ENCODE assay signal across 11 cellular contexts in genomic region chr1:18907914-18908845, GRCh38. TPM values are rescaled to one million over a fixed set of nuclear protein-coding genes. Genes with fewer than 3 reads are reported as not detected.
A peak's percentile ranks its signal among the peaks of the same experiment; 100 is the strongest.
DNase-seq lines count a peak whose midpoint lies in the region; ATAC-seq, FAIRE-seq and TF ChIP-seq lines count a peak whose summit lies in the region.
"Had no signal": no experiment of that assay in that cellular context is flagged by ENCODE, and none has a peak within 500 bp of the region (broad histone marks: within the 10 kb centered on the region; RNA-seq: fewer than 3 reads in every experiment).

No MANE protein-coding gene starts in this region.

- H3K4me1 ChIP-seq in right lobe of liver, result peaks cover 0 to 9% (median 4%) of the 10 kb centered on the region in 4 donors
- peaks cover 10% of the 10 kb centered on the region for H3K4me1 ChIP-seq in HepG2 (ENCODE audit: insufficient read depth, low read length)
- peaks cover 0 to 5% of the 10 kb centered on the region in 2 donors for H3K4me1 ChIP-seq in naive thymus-derived CD4-positive, alpha-beta T cell (ENCODE audit: control insufficient read depth in 2 of 2, insufficient read depth in 2 of 2, low read length in 2 of 2)

- WGBS in right lobe of liver (ENCODE audit: insufficient coverage, low coverage, low lambda C conversion rate, missing lambda C conversion rate), result 51% methylated on average over 15 of the region's 22 CpGs
- WGBS in HepG2 (ENCODE audit: low lambda C conversion rate), result 97% methylated on average over 22 of the region's 22 CpGs

- no peak for TF ChIP-seq RAD21 in HepG2 (CRISPR knock-in tag; IDR thresholded peaks at IDR 0.05)

- in situ Hi-C loops in HepG2 (cut with HindIII; ENCODE audit: extremely low pct_ligation_motif_present, low pct_unique_long_range_greater_than_20kb), result loop anchor here (5.0 kb wide), 1 partner anchor 39 kb away; no protein-coding TSS in a partner anchor

- ATAC-seq in right lobe of liver (peak in 3 of 4 donors; percentile 6 to 22 (median 7)), HepG2 (no peak), HG02588 (IDR thresholded peaks at IDR 0.05; ENCODE audit: unreplicated experiment) (no peak)
- ATAC-seq in naive thymus-derived CD4-positive, alpha-beta T cell, result peak; percentile 52
- ATAC-seq in stimulated activated naive CD8-positive, alpha-beta T cell treated with anti-CD3 and anti-CD28 coated beads, Interleukin-15, Interleukin-2, amounts not matched to agents 100 U/mL and 50 U/mL, for 24 hours, result no peak

- CTCF ChIA-PET in HepG2 (lab: Yijun Ruan, JAX; ENCODE audit: low intra/inter-chr PET ratio, low total read pairs), result interaction anchor here (2.2 kb wide), 1 partner anchor 24 kb away, joined by 14 read pairs; no protein-coding TSS in a partner anchor
- CTCF ChIA-PET in naive thymus-derived CD4-positive, alpha-beta T cell (lab: Charles Lee), result interaction anchor here (0.7 to 9.1 kb wide), 27 partner anchors 9 to 1732 kb away, joined by 3 to 105 read pairs (median 4); partner anchors contain the start of gene IFFO2

- no peaks in the 10 kb centered on the region for H3K79me2 ChIP-seq in HepG2 (ENCODE audit: insufficient read depth, low read length)

- H3K27me3 ChIP-seq in right lobe of liver (no peaks in the 10 kb centered on the region), HepG2 (ENCODE audit: control insufficient read depth in 1 of 2, insufficient read depth in 2 of 2, low read length in 2 of 2) (no peaks in the 10 kb centered on the region)
- no peaks in the 10 kb centered on the region for H3K27me3 ChIP-seq in naive thymus-derived CD4-positive, alpha-beta T cell (ENCODE audit: control insufficient read depth in 2 of 2, insufficient read depth in 2 of 2, low read length in 2 of 2)

- no peak overlapping the region for H2AFZ ChIP-seq in HepG2 (ENCODE audit: low read length)

- peak overlapping the region; percentile 34 to 89 (median 82) for H3K27ac Mint-ChIP-seq in brain
- H3K27ac Mint-ChIP-seq in naive thymus-derived CD4-positive, alpha-beta T cell, result peak overlapping the region in 4 of 9 donors; percentile 44 to 77 (median 60)

- H3K4me1 Mint-ChIP-seq in brain, result peaks cover 32% of the 10 kb centered on the region
- peaks cover 10 to 21% (median 15%) of the 10 kb centered on the region in 7 donors for H3K4me1 Mint-ChIP-seq in naive thymus-derived CD4-positive, alpha-beta T cell

- no TSS peak for BruUV-seq in HepG2 (replicated peaks; lab: Mats Ljungman, UMichigan)

- peaks cover 34% of the 10 kb centered on the region for H3K36me3 Mint-ChIP-seq in brain
- peaks cover 6 to 34% (median 10%) of the 10 kb centered on the region in 5 donors for H3K36me3 Mint-ChIP-seq in naive thymus-derived CD4-positive, alpha-beta T cell

- intact Hi-C loops in right lobe of liver (cut with DNase I) (no loop called here), HepG2 (cut with micrococcal nuclease; ENCODE audit: unreplicated experiment) (loop anchor here (2.0 kb wide), 1 partner anchor 43 kb away; no protein-coding TSS in a partner anchor)
- intact Hi-C loops in naive thymus-derived CD4-positive, alpha-beta T cell (cut with micrococcal nuclease), result loop anchor here (1.0 to 10.0 kb wide), 9 partner anchors 24 to 687 kb away; partner anchors contain the start of genes IFFO2 (in 1 of the 2) and UBR4 (in 1 of the 2)

- no peak for FAIRE-seq in HepG2 (lab: Jason Lieb, UNC)

- H3K9me3 Mint-ChIP-seq in brain, result no peaks in the 10 kb centered on the region
- no peaks in the 10 kb centered on the region for H3K9me3 Mint-ChIP-seq in naive thymus-derived CD4-positive, alpha-beta T cell

- POLR2A ChIA-PET in HepG2 (lab: Yijun Ruan, JAX), result no interaction called here
- POLR2A ChIA-PET in naive thymus-derived CD4-positive, alpha-beta T cell (lab: Charles Lee), result interaction anchor here (0.9 to 1.5 kb wide), 3 partner anchors 19 to 302 kb away, joined by 3 to 9 read pairs (median 4); partner anchors contain the start of gene UBR4

- H3K27me3 Mint-ChIP-seq in brain, result peaks cover 3% of the 10 kb centered on the region
- H3K27me3 Mint-ChIP-seq in naive thymus-derived CD4-positive, alpha-beta T cell, result no peaks in the 10 kb centered on the region

- TF ChIP-seq POLR2A in right lobe of liver (IDR thresholded peaks at IDR 0.05) (no peak), HepG2 (IDR thresholded peaks at IDR 0.05; ENCODE audit: insufficient read depth in 1 of 2, low read depth in 2 of 2, low read length in 2 of 2) (no peak)

- no peak for DNase-seq in right lobe of liver
- no peak for DNase-seq in HepG2 (ENCODE audit: low spot score)
- DNase-seq in naive thymus-derived CD4-positive, alpha-beta T cell, result no peak
- DNase-seq in NCI-H1436 (lab: John Stamatoyannopoulos, UW), result no peak
- DNase-seq in DMS114 treated with DMSO at 0.1 percent for 48 hours (lab: John Stamatoyannopoulos, UW; ENCODE audit: unreplicated experiment), result no peak
- DNase-seq in stimulated activated naive CD8-positive, alpha-beta T cell treated with anti-CD3 and anti-CD28 coated beads, Interleukin-15, Interleukin-2, amounts not matched to agents 100 U/mL and 50 U/mL, for 24 hours, result no peak
- DNase-seq: activated gamma-delta T cell treated with Interleukin-2 at 50 U/mL for 16 hours had no signal

- H3K36me3 ChIP-seq in right lobe of liver (peaks cover 0 to 23% (median 10%) of the 10 kb centered on the region in 4 donors), HepG2 (replicated peaks in 1 of 2; ENCODE audit: control insufficient read depth in 1 of 2, insufficient read depth in 2 of 2, low read length in 2 of 2) (peaks cover 17 to 48% of the 10 kb centered on the region in 2 experiments; a peak in 4 of 5 replicates)
- peaks cover 7 to 54% (median 15%) of the 10 kb centered on the region in 3 experiments for H3K36me3 ChIP-seq in naive thymus-derived CD4-positive, alpha-beta T cell (ENCODE audit: control insufficient read depth in 2 of 3, insufficient read depth in 3 of 3, low read length in 3 of 3)

- TF ChIP-seq CTCF in right lobe of liver (IDR thresholded peaks at IDR 0.05) (no peak), HepG2 (CRISPR knock-in tag; IDR thresholded peaks at IDR 0.05) (no peak), brain (conservative IDR thresholded peaks at IDR 0.05) (no peak)

- H3K4me3 ChIP-seq in right lobe of liver (no peak overlapping the region), HepG2 (replicated peaks in 1 of 3; ENCODE audit: insufficient read depth in 1 of 3, low read depth in 2 of 3, low read length in 3 of 3) (no peak overlapping the region)
- no peak overlapping the region for H3K4me3 ChIP-seq in naive thymus-derived CD4-positive, alpha-beta T cell (ENCODE audit: low read length)

- H4K20me1 ChIP-seq in HepG2 (ENCODE audit: insufficient read depth, low read length), result no peaks in the 10 kb centered on the region; the same call in 1 of the 2 replicates

- H3K4me3 Mint-ChIP-seq in brain, result no peak overlapping the region
- H3K4me3 Mint-ChIP-seq in naive thymus-derived CD4-positive, alpha-beta T cell, result no peak overlapping the region

- H3K9ac ChIP-seq in HepG2 (ENCODE audit: insufficient read depth, low read depth, low read length), result no peak overlapping the region

- H3K4me2 ChIP-seq in HepG2 (ENCODE audit: low read depth, low read length), result no peak overlapping the region

- peak overlapping the region in 2 of 3 donors; percentile 8 to 51 for H3K27ac ChIP-seq in right lobe of liver
- no peak overlapping the region for H3K27ac ChIP-seq in HepG2 (ENCODE audit: extremely low read length, insufficient read depth, low read length)
- H3K27ac ChIP-seq in naive thymus-derived CD4-positive, alpha-beta T cell (ENCODE audit: low read depth, low read length), result peak overlapping the region; percentile 12

- TF ChIP-seq EP300 in HepG2 (IDR thresholded peaks at IDR 0.05; ENCODE audit: low read depth in 2 of 2, low read length in 2 of 2) (no peak), HepG2 (CRISPR knock-in tag; IDR thresholded peaks at IDR 0.05; ENCODE audit: borderline replicate concordance) (no peak)

- no peaks in the 10 kb centered on the region for H3K9me3 ChIP-seq in right lobe of liver
- H3K9me3 ChIP-seq in HepG2 (ENCODE audit: low read length), result no peaks in the 10 kb centered on the region
- no peaks in the 10 kb centered on the region for H3K9me3 ChIP-seq in naive thymus-derived CD4-positive, alpha-beta T cell (ENCODE audit: control insufficient read depth in 2 of 3, low read length in 3 of 3)

RNA-seq across cellular contexts. Expression of gene ALDH4A1, which starts 5.8 kb away (rescaled TPM):
- total RNA-seq in right lobe of liver, result 100 to 1,000 TPM; 218 to 364 (median 265) TPM
- 58.5 and 76.4 TPM in 2 replicates for total RNA-seq in HepG2 (2016; rRNA removed; fragmentation: Illumina TruSeq; extraction: Trizol)
- total RNA-seq in HepG2 (2016; cell fraction: cytosol; rRNA removed; fragmentation: Illumina TruSeq; extraction: Trizol; ENCODE audit: low read depth), result 7.2 and 7.7 TPM in 2 replicates
- 53.0 and 79.3 TPM in 2 replicates for total RNA-seq in HepG2 (2016; cell fraction: insoluble cytoplasmic fraction; rRNA removed; fragmentation: Illumina TruSeq; extraction: Trizol)
- total RNA-seq in HepG2 (2016; cell fraction: membrane; rRNA removed; fragmentation: Illumina TruSeq; extraction: Trizol), result 22.0 and 22.8 TPM in 2 replicates
- total RNA-seq in HepG2 (2016; cell fraction: nucleus; rRNA removed; fragmentation: Illumina TruSeq; extraction: Trizol), result 52.1 and 60.8 TPM in 2 replicates
- polyA plus RNA-seq in HepG2 (2011; rRNA removed), result 229 and 240 TPM in 2 replicates
- 210 and 362 TPM in 2 replicates for polyA plus RNA-seq in HepG2 (2011; cell fraction: cytosol; rRNA removed)
- 328 and 432 TPM in 2 replicates for polyA plus RNA-seq in HepG2 (2011; cell fraction: nucleus; rRNA removed)
- 87.2 and 88.3 TPM in 2 replicates for polyA plus RNA-seq in HepG2 (2012)
- polyA plus RNA-seq in HepG2 (2016; cell fraction: cytosol; fragmentation: Illumina TruSeq; extraction: Trizol; ENCODE audit: low read depth), result 7.1 and 8.1 TPM in 2 replicates
- 53.0 and 59.0 TPM in 2 replicates for polyA plus RNA-seq in HepG2 (2016; cell fraction: insoluble cytoplasmic fraction; fragmentation: Illumina TruSeq; extraction: Trizol; ENCODE audit: low read depth)
- 16.0 and 17.1 TPM in 2 replicates for polyA plus RNA-seq in HepG2 (2016; cell fraction: membrane; fragmentation: Illumina TruSeq; extraction: Trizol; ENCODE audit: low read depth)
- polyA plus RNA-seq in HepG2 (2016; cell fraction: nucleus; fragmentation: Illumina TruSeq; extraction: Trizol; ENCODE audit: insufficient read depth, low read depth), result 91.4 and 94.6 TPM in 2 replicates
- polyA minus RNA-seq in HepG2 (2011; rRNA and poly(A)+ RNA removed; ENCODE audit: low replicate concordance), result 12.3 and 373 TPM in 2 replicates
- polyA minus RNA-seq in HepG2 (2011; cell fraction: cytosol; rRNA and poly(A)+ RNA removed), result 140 and 148 TPM in 2 replicates
- 129 and 138 TPM in 2 replicates for polyA minus RNA-seq in HepG2 (2011; cell fraction: nucleus; rRNA and poly(A)+ RNA removed)
- 52.0 TPM for polyA plus RNA-seq in brain (ENCODE audit: insufficient read depth, low read depth, low replicate concordance)
- total RNA-seq in naive thymus-derived CD4-positive, alpha-beta T cell, result 1 to 10 TPM; 1.3 to 3.2 (median 1.6) TPM
- polyA plus RNA-seq in naive thymus-derived CD4-positive, alpha-beta T cell, result 1 to 10 TPM in 1 of 2 donors, under 1 TPM in 1; 0.94 to 1.3 TPM

RNA-seq across cellular contexts. Expression of gene IFFO2, which starts 48.3 kb away (rescaled TPM):
- total RNA-seq in right lobe of liver, result 10 to 100 TPM in 2 of 6 experiments, 1 to 10 TPM in 4; 2.9 to 12.7 (median 7.2) TPM
- total RNA-seq in HepG2 (2016; rRNA removed; fragmentation: Illumina TruSeq; extraction: Trizol), result 16.3 and 16.7 TPM in 2 replicates
- 1.4 and 1.9 TPM in 2 replicates for total RNA-seq in HepG2 (2016; cell fraction: cytosol; rRNA removed; fragmentation: Illumina TruSeq; extraction: Trizol; ENCODE audit: low read depth)
- 12.2 and 17.7 TPM in 2 replicates for total RNA-seq in HepG2 (2016; cell fraction: insoluble cytoplasmic fraction; rRNA removed; fragmentation: Illumina TruSeq; extraction: Trizol)
- total RNA-seq in HepG2 (2016; cell fraction: membrane; rRNA removed; fragmentation: Illumina TruSeq; extraction: Trizol), result 3.8 and 4.9 TPM in 2 replicates
- 10.0 and 11.1 TPM in 2 replicates for total RNA-seq in HepG2 (2016; cell fraction: nucleus; rRNA removed; fragmentation: Illumina TruSeq; extraction: Trizol)
- polyA plus RNA-seq in HepG2 (2011; rRNA removed), result 6.9 and 7.3 TPM in 2 replicates
- polyA plus RNA-seq in HepG2 (2011; cell fraction: cytosol; rRNA removed), result 8.4 and 12.3 TPM in 2 replicates
- polyA plus RNA-seq in HepG2 (2011; cell fraction: nucleus; rRNA removed), result 21.1 and 21.8 TPM in 2 replicates
- polyA plus RNA-seq in HepG2 (2012), result 5.7 and 8.6 TPM in 2 replicates
- 0.47 and 1.00 TPM in 2 replicates for polyA plus RNA-seq in HepG2 (2016; cell fraction: cytosol; fragmentation: Illumina TruSeq; extraction: Trizol; ENCODE audit: low read depth)
- 9.4 and 11.8 TPM in 2 replicates for polyA plus RNA-seq in HepG2 (2016; cell fraction: insoluble cytoplasmic fraction; fragmentation: Illumina TruSeq; extraction: Trizol; ENCODE audit: low read depth)
- polyA plus RNA-seq in HepG2 (2016; cell fraction: membrane; fragmentation: Illumina TruSeq; extraction: Trizol; ENCODE audit: low read depth), result 1.5 and 1.6 TPM in 2 replicates
- polyA plus RNA-seq in HepG2 (2016; cell fraction: nucleus; fragmentation: Illumina TruSeq; extraction: Trizol; ENCODE audit: insufficient read depth, low read depth), result 13.9 and 14.1 TPM in 2 replicates
- polyA minus RNA-seq in HepG2 (2011; rRNA and poly(A)+ RNA removed; ENCODE audit: low replicate concordance), result 2.4 and 21.3 TPM in 2 replicates
- 10.2 and 10.5 TPM in 2 replicates for polyA minus RNA-seq in HepG2 (2011; cell fraction: cytosol; rRNA and poly(A)+ RNA removed)
- polyA minus RNA-seq in HepG2 (2011; cell fraction: nucleus; rRNA and poly(A)+ RNA removed), result 4.0 and 6.3 TPM in 2 replicates
- 5.8 TPM for polyA plus RNA-seq in brain (ENCODE audit: insufficient read depth, low read depth, low replicate concordance)
- total RNA-seq in naive thymus-derived CD4-positive, alpha-beta T cell, result 10 to 100 TPM; 20.5 to 57.1 (median 28.2) TPM
- polyA plus RNA-seq in naive thymus-derived CD4-positive, alpha-beta T cell, result 1 to 10 TPM; 1.1 to 2.7 TPM

RNA-seq across cellular contexts. Expression of gene TAS1R2, which starts 48.7 kb away (rescaled TPM):
- under 1 TPM in 1 of 6 experiments, not detected in 5; 0.07 TPM for total RNA-seq in right lobe of liver
- total RNA-seq in HepG2 (2016; rRNA removed; fragmentation: Illumina TruSeq; extraction: Trizol), result not detected in 2 replicates
- not detected in 2 replicates for total RNA-seq in HepG2 (2016; cell fraction: cytosol; rRNA removed; fragmentation: Illumina TruSeq; extraction: Trizol; ENCODE audit: low read depth)
- total RNA-seq in HepG2 (2016; cell fraction: insoluble cytoplasmic fraction; rRNA removed; fragmentation: Illumina TruSeq; extraction: Trizol), result not detected in 2 replicates
- total RNA-seq in HepG2 (2016; cell fraction: membrane; rRNA removed; fragmentation: Illumina TruSeq; extraction: Trizol), result not detected in 2 replicates
- not detected in 2 replicates for total RNA-seq in HepG2 (2016; cell fraction: nucleus; rRNA removed; fragmentation: Illumina TruSeq; extraction: Trizol)
- polyA plus RNA-seq in HepG2 (2011; rRNA removed), result not detected in 2 replicates
- 0.01 TPM in 1 of 2 replicates, not detected in the other for polyA plus RNA-seq in HepG2 (2011; cell fraction: cytosol; rRNA removed)
- polyA plus RNA-seq in HepG2 (2011; cell fraction: nucleus; rRNA removed), result 0.08 and 0.16 TPM in 2 replicates
- 0.09 TPM in 1 of 2 replicates, not detected in the other for polyA plus RNA-seq in HepG2 (2012)
- polyA plus RNA-seq in HepG2 (2016; cell fraction: cytosol; fragmentation: Illumina TruSeq; extraction: Trizol; ENCODE audit: low read depth), result not detected in 2 replicates
- not detected in 2 replicates for polyA plus RNA-seq in HepG2 (2016; cell fraction: insoluble cytoplasmic fraction; fragmentation: Illumina TruSeq; extraction: Trizol; ENCODE audit: low read depth)
- polyA plus RNA-seq in HepG2 (2016; cell fraction: membrane; fragmentation: Illumina TruSeq; extraction: Trizol; ENCODE audit: low read depth), result not detected in 2 replicates
- not detected in 2 replicates for polyA plus RNA-seq in HepG2 (2016; cell fraction: nucleus; fragmentation: Illumina TruSeq; extraction: Trizol; ENCODE audit: insufficient read depth, low read depth)
- not detected in 2 replicates for polyA minus RNA-seq in HepG2 (2011; rRNA and poly(A)+ RNA removed; ENCODE audit: low replicate concordance)
- not detected in 2 replicates for polyA minus RNA-seq in HepG2 (2011; cell fraction: cytosol; rRNA and poly(A)+ RNA removed)
- not detected in 2 replicates for polyA minus RNA-seq in HepG2 (2011; cell fraction: nucleus; rRNA and poly(A)+ RNA removed)
- polyA plus RNA-seq in brain (ENCODE audit: insufficient read depth, low read depth, low replicate concordance), result not detected
- total RNA-seq in naive thymus-derived CD4-positive, alpha-beta T cell, result not detected
- not detected for polyA plus RNA-seq in naive thymus-derived CD4-positive, alpha-beta T cell
- total RNA-seq: fibroblast of lung had no signal
- polyA plus RNA-seq: fibroblast of lung, neural cell had no signal

Comparison
In these comparisons a context has a peak if more than half of its experiments do, and no peak if none do; other contexts are left out.
1. ATAC-seq: peak in right lobe of liver (3 of 4) and naive thymus-derived CD4-positive, alpha-beta T cell (single experiment); none in HepG2 (single experiment), stimulated activated naive CD8-positive, alpha-beta T cell treated with anti-CD3 and anti-CD28 coated beads, Interleukin-15, Interleukin-2, amounts not matched to agents 100 U/mL and 50 U/mL, for 24 hours (single experiment) and HG02588 (single experiment).
2. intact Hi-C loops: an anchor here in HepG2 (2.0 kb wide) and naive thymus-derived CD4-positive, alpha-beta T cell (1.0 to 10.0 kb wide); none called in right lobe of liver.